In the genomic region with DNA sequence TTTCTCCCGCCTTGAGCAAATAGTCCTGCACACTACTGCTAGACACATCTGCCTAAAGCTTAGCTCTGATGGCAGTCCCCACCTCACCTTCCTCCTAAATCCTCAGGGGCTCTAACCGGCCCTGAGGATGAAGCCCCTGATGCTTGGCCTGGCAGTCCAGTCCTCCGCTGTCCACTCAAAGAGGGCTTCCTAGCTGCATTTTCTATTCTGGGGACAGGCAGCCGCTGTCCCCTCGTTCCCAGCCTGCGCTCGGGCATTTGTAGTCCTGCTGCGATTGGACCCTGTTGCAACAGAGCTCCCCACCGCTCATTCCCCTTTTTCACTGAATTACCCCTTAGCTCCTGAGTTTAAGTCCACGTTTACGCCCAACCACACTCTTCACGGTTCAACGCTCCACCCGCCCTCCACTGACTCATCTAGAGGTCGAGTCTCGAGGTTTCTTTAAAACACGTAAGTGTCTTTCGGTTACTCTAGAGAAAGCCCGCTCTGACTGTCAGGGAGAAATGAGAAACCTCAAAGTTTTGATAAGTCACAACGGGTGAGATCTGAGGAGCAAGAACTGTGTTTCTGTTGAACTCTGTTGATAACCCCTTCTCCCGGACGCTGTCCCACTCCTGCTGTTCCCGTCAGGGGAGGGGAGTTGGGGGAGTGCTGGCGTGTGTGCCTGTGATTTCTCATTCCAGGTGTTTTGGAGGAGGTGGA, we compare ENCODE assay signal across 8 cellular contexts. TPM values are rescaled to one million over a fixed set of nuclear protein-coding genes. Genes with fewer than 3 reads are reported as not detected.
DNase-seq lines count a peak whose midpoint lies in the region; ATAC-seq lines count a peak whose summit lies in the region.

No MANE protein-coding gene starts in this region.

- DNase-seq in AML-193 (lab: John Stamatoyannopoulos, UW) = peak; percentile 56 to 69
- DNase-seq in HK-2 (ENCODE audit: unreplicated experiment) = peak; percentile 81
- peak; percentile 76 for DNase-seq in activated CD4-positive, CD25-positive, alpha-beta regulatory T cell treated with anti-CD3 and anti-CD28 coated beads, Interleukin-2, amount 50 U/mL, for 72 hours
- peak; percentile 37 for DNase-seq in effector CD8-positive, alpha-beta T cell (lab: John Stamatoyannopoulos, UW)
- peak; percentile 96 for DNase-seq in renal cortical epithelial cell (ENCODE audit: low read depth)
- no peak for DNase-seq in NCI-H2081 (lab: John Stamatoyannopoulos, UW)
- DNase-seq in GOT3 (lab: John Stamatoyannopoulos, UW) = no peak

- ATAC-seq in GM19397 (IDR thresholded peaks at IDR 0.05; ENCODE audit: unreplicated experiment) = peak; percentile 54

RNA-seq across cellular contexts. Expression of a gene that starts 4.5 kb away (rescaled TPM):
- not detected in 2 replicates for total RNA-seq in renal cortical epithelial cell

RNA-seq across cellular contexts. Expression of a gene that starts 59.3 kb away (rescaled TPM):
- total RNA-seq in renal cortical epithelial cell = 0.05 and 0.69 TPM in 2 replicates

Comparison
In these comparisons a context has a peak if more than half of its experiments do, and no peak if none do; other contexts are left out.
1. DNase-seq: peak in AML-193 (2 of 2), HK-2 (single experiment), activated CD4-positive, CD25-positive, alpha-beta regulatory T cell treated with anti-CD3 and anti-CD28 coated beads, Interleukin-2, amount 50 U/mL, for 72 hours (single experiment), effector CD8-positive, alpha-beta T cell (single experiment) and renal cortical epithelial cell (single experiment); none in NCI-H2081 (0 of 2) and GOT3 (single experiment).